8 cellular contexts compared by ENCODE assay signal in genomic region chr3:146589899-146590508, GRCh38. TPM values are rescaled to one million over a fixed set of nuclear protein-coding genes. Genes with fewer than 3 reads are reported as not detected.
DNase-seq lines count a peak whose midpoint lies in the region; ATAC-seq and TF ChIP-seq lines count a peak whose summit lies in the region.

No MANE protein-coding gene starts in this region.

- no peaks in the 10 kb centered on the region for H3K36me3 ChIP-seq in Caco-2 (ENCODE audit: control insufficient read depth, insufficient read depth, low read length)
- no peaks in the 10 kb centered on the region for H3K36me3 ChIP-seq in uterus

- intact Hi-C loops in Caco-2 (cut with micrococcal nuclease; ENCODE audit: unreplicated experiment) = loop anchor here (1.0 kb wide), 1 partner anchor 50 kb away; no protein-coding TSS in a partner anchor
- intact Hi-C loops in uterus (cut with DNase I; ENCODE audit: low total_unique reads) = no loop called here

- H3K27me3 ChIP-seq in Caco-2 (replicated peaks; ENCODE audit: control insufficient read depth, insufficient read depth, low read length) = no peaks in the 10 kb centered on the region
- no peaks in the 10 kb centered on the region for H3K27me3 ChIP-seq in uterus

- ATAC-seq in GM19395 (IDR thresholded peaks at IDR 0.05; ENCODE audit: unreplicated experiment) (peak; percentile 62), GM19455 (IDR thresholded peaks at IDR 0.05; ENCODE audit: unreplicated experiment) (no peak), HG02852 (IDR thresholded peaks at IDR 0.05; ENCODE audit: unreplicated experiment) (no peak)
- ATAC-seq in activated naive CD8-positive, alpha-beta T cell treated with anti-CD3 and anti-CD28 coated beads, Interleukin-2, amount 50 U/mL, for 24 hours = no peak

- DNase-seq in Caco-2 (peak in 1 of 2 experiments; percentile 39), NCI-H146 treated with DMSO at 0.1 percent for 48 hours (lab: John Stamatoyannopoulos, UW; ENCODE audit: unreplicated experiment) (peak; percentile 61), inferior parietal cortex (ENCODE audit: extremely low spot score) (peak; percentile 68), uterus (no peak)
- peak; percentile 9 for DNase-seq in activated naive CD8-positive, alpha-beta T cell treated with anti-CD3 and anti-CD28 coated beads, Interleukin-2, amount 50 U/mL, for 24 hours

- H3K4me1 Mint-ChIP-seq in Caco-2 (ENCODE audit: low read depth, unreplicated experiment) = no peaks in the 10 kb centered on the region
- H3K4me1 Mint-ChIP-seq in activated naive CD8-positive, alpha-beta T cell treated with anti-CD3 and anti-CD28 coated beads, Interleukin-2, amount 50 U/mL, for 24 hours = no peaks in the 10 kb centered on the region

- CTCF ChIA-PET in Caco-2 (lab: Charles Lee) = no interaction called here

- no peak overlapping the region for H3K27ac Mint-ChIP-seq in Caco-2 (ENCODE audit: unreplicated experiment)
- no peak overlapping the region for H3K27ac Mint-ChIP-seq in activated naive CD8-positive, alpha-beta T cell treated with anti-CD3 and anti-CD28 coated beads, Interleukin-2, amount 50 U/mL, for 24 hours

- H3K9me3 Mint-ChIP-seq in Caco-2 (ENCODE audit: unreplicated experiment) = no peaks in the 10 kb centered on the region
- no peaks in the 10 kb centered on the region for H3K9me3 Mint-ChIP-seq in activated naive CD8-positive, alpha-beta T cell treated with anti-CD3 and anti-CD28 coated beads, Interleukin-2, amount 50 U/mL, for 24 hours

- 0 out of 2 replicates have a peak, but pooled peaks cover 2% of the 10 kb centered on the region for H3K4me1 ChIP-seq in Caco-2
- no peaks in the 10 kb centered on the region for H3K4me1 ChIP-seq in uterus

- H3K4me3 Mint-ChIP-seq in Caco-2 (ENCODE audit: unreplicated experiment) = no peak overlapping the region
- no peak overlapping the region for H3K4me3 Mint-ChIP-seq in activated naive CD8-positive, alpha-beta T cell treated with anti-CD3 and anti-CD28 coated beads, Interleukin-2, amount 50 U/mL, for 24 hours

- TF ChIP-seq CTCF in Caco-2 (IDR thresholded peaks at IDR 0.05; ENCODE audit: insufficient read depth in 1 of 2, low read depth in 1 of 2, low read length in 1 of 2, severe bottlenecking in 1 of 2, unreplicated experiment in 1 of 2) = peak; percentile 34 to 45
- peak; percentile 41 to 43 (median 43) for TF ChIP-seq CTCF in uterus (IDR thresholded peaks at IDR 0.05)

- H3K27me3 Mint-ChIP-seq in Caco-2 (ENCODE audit: insufficient read depth, unreplicated experiment) = no peaks in the 10 kb centered on the region
- H3K27me3 Mint-ChIP-seq in activated naive CD8-positive, alpha-beta T cell treated with anti-CD3 and anti-CD28 coated beads, Interleukin-2, amount 50 U/mL, for 24 hours = peaks cover 5% of the 10 kb centered on the region

- no peak for TF ChIP-seq POLR2A in uterus (IDR thresholded peaks at IDR 0.05)

- no peak overlapping the region for H3K27ac ChIP-seq in uterus

- H3K9me3 ChIP-seq in Caco-2 (no peaks in the 10 kb centered on the region), uterus (no peaks in the 10 kb centered on the region)

- H3K4me3 ChIP-seq in Caco-2 (ENCODE audit: low read depth, low read length) (no peak overlapping the region), uterus (no peak overlapping the region)

- no peaks in the 10 kb centered on the region for H3K36me3 Mint-ChIP-seq in Caco-2 (ENCODE audit: insufficient read depth, unreplicated experiment)
- no peaks in the 10 kb centered on the region for H3K36me3 Mint-ChIP-seq in activated naive CD8-positive, alpha-beta T cell treated with anti-CD3 and anti-CD28 coated beads, Interleukin-2, amount 50 U/mL, for 24 hours (ENCODE audit: low read depth)

- no TSS peak for BruUV-seq in Caco-2 (replicated peaks; lab: Mats Ljungman, UMichigan)

- POLR2A ChIA-PET in Caco-2 (lab: Charles Lee) = no interaction called here

RNA-seq across cellular contexts. Expression of gene PLSCR5, which starts 15.1 kb away (rescaled TPM):
- total RNA-seq in Caco-2 (2022) (0.26 TPM in 1 of 2 replicates, not detected in the other), uterus (not detected)

RNA-seq across cellular contexts. Expression of gene PLSCR1, which starts 45.6 kb away (rescaled TPM):
- 112 and 116 TPM in 2 replicates for total RNA-seq in Caco-2 (2022)
- total RNA-seq in uterus = 100 to 1,000 TPM in 2 of 4 donors, 10 to 100 TPM in 2; 75.6 to 248 (median 116) TPM

Comparison
In these comparisons a context has a peak if more than half of its experiments do, and no peak if none do; other contexts are left out.
1. DNase-seq: peak in NCI-H146 treated with DMSO at 0.1 percent for 48 hours (single experiment), activated naive CD8-positive, alpha-beta T cell treated with anti-CD3 and anti-CD28 coated beads, Interleukin-2, amount 50 U/mL, for 24 hours (single experiment) and inferior parietal cortex (single experiment); none in uterus (0 of 2).